In genomic region chr17:78774956-78775571, GRCh38 we compare ENCODE assay signal across 8 cellular contexts. TPM values are rescaled to one million over a fixed set of nuclear protein-coding genes. Genes with fewer than 3 reads are reported as not detected.
DNase-seq lines count a peak whose midpoint lies in the region; ATAC-seq and TF ChIP-seq lines count a peak whose summit lies in the region.

No MANE protein-coding gene starts in this region.

- H3K27ac Mint-ChIP-seq in activated naive CD8-positive, alpha-beta T cell treated with anti-CD3 and anti-CD28 coated beads for 36 hours: peak overlapping the region; percentile 97
- H3K27ac Mint-ChIP-seq in natural killer cell treated with Interleukin-12 subunit alpha and Interleukin-12 subunit beta and Interleukin-15 and Interleukin-18, amount 100 ng/mL, for 72 hours: peak overlapping the region; percentile 93 to 96

- H3K27me3 ChIP-seq in brain microvascular endothelial cell (replicated peaks): no peaks in the 10 kb centered on the region

- H3K9me3 Mint-ChIP-seq in activated naive CD8-positive, alpha-beta T cell treated with anti-CD3 and anti-CD28 coated beads for 36 hours: no peaks in the 10 kb centered on the region
- no peaks in the 10 kb centered on the region for H3K9me3 Mint-ChIP-seq in natural killer cell treated with Interleukin-12 subunit alpha and Interleukin-12 subunit beta and Interleukin-15 and Interleukin-18, amount 100 ng/mL, for 72 hours

- H3K27me3 Mint-ChIP-seq in activated naive CD8-positive, alpha-beta T cell treated with anti-CD3 and anti-CD28 coated beads for 36 hours: no peaks in the 10 kb centered on the region
- no peaks in the 10 kb centered on the region for H3K27me3 Mint-ChIP-seq in natural killer cell treated with Interleukin-12 subunit alpha and Interleukin-12 subunit beta and Interleukin-15 and Interleukin-18, amount 100 ng/mL, for 72 hours

- no peaks in the 10 kb centered on the region for H3K36me3 ChIP-seq in brain microvascular endothelial cell (replicated peaks)

- peak; percentile 75 for DNase-seq in OCI-M1 (lab: John Stamatoyannopoulos, UW)
- peak; percentile 82 for DNase-seq in activated naive CD8-positive, alpha-beta T cell treated with anti-CD3 and anti-CD28 coated beads for 36 hours
- peak; percentile 72 for DNase-seq in natural killer cell treated with Interleukin-12 subunit alpha and Interleukin-12 subunit beta and Interleukin-15 and Interleukin-18, amount 100 ng/mL, for 72 hours (ENCODE audit: low spot score)
- no peak for DNase-seq in middle frontal gyrus (ENCODE audit: extremely low spot score, low spot score)
- DNase-seq in GM19240 (ENCODE audit: insufficient read length, low spot score): no peak
- no peak for DNase-seq in brain microvascular endothelial cell

- ATAC-seq in GM19395 (IDR thresholded peaks at IDR 0.05; ENCODE audit: unreplicated experiment) (peak; percentile 53), HG03025 (IDR thresholded peaks at IDR 0.05; ENCODE audit: low FRiP score, unreplicated experiment) (no peak)
- ATAC-seq in natural killer cell treated with Interleukin-12 subunit alpha and Interleukin-12 subunit beta and Interleukin-15 and Interleukin-18, amount 100 ng/mL, for 72 hours: peak; percentile 82 to 90

- no peak for TF ChIP-seq CTCF in brain microvascular endothelial cell (IDR thresholded peaks at IDR 0.05; ENCODE audit: low read depth, low read length, missing control alignments)

- in situ Hi-C loops in brain microvascular endothelial cell (cut with HindIII; ENCODE audit: low pct_ligation_motif_present, low sequenced_read_pairs): no loop called here

- H3K36me3 Mint-ChIP-seq in activated naive CD8-positive, alpha-beta T cell treated with anti-CD3 and anti-CD28 coated beads for 36 hours: peaks cover 34% of the 10 kb centered on the region
- no peaks in the 10 kb centered on the region for H3K36me3 Mint-ChIP-seq in natural killer cell treated with Interleukin-12 subunit alpha and Interleukin-12 subunit beta and Interleukin-15 and Interleukin-18, amount 100 ng/mL, for 72 hours

- H3K4me3 Mint-ChIP-seq in activated naive CD8-positive, alpha-beta T cell treated with anti-CD3 and anti-CD28 coated beads for 36 hours: peak overlapping the region; percentile 87
- H3K4me3 Mint-ChIP-seq in natural killer cell treated with Interleukin-12 subunit alpha and Interleukin-12 subunit beta and Interleukin-15 and Interleukin-18, amount 100 ng/mL, for 72 hours: peak overlapping the region; percentile 94

- H3K4me3 ChIP-seq in brain microvascular endothelial cell (ENCODE audit: low read depth, low read length): no peak overlapping the region

- H3K4me1 Mint-ChIP-seq in activated naive CD8-positive, alpha-beta T cell treated with anti-CD3 and anti-CD28 coated beads for 36 hours: peaks cover 65% of the 10 kb centered on the region
- H3K4me1 Mint-ChIP-seq in natural killer cell treated with Interleukin-12 subunit alpha and Interleukin-12 subunit beta and Interleukin-15 and Interleukin-18, amount 100 ng/mL, for 72 hours (ENCODE audit: low read depth in 2 of 2): peaks cover 44 to 53% of the 10 kb centered on the region in 2 donors

- no peak overlapping the region for H3K27ac ChIP-seq in brain microvascular endothelial cell

RNA-seq across cellular contexts. Expression of gene CYTH1, which starts 7.0 kb away (rescaled TPM):
- total RNA-seq in activated naive CD8-positive, alpha-beta T cell treated with anti-CD3 and anti-CD28 coated beads for 36 hours: 10 to 100 TPM; 88.9 to 89.6 TPM
- 100 to 1,000 TPM; 111 to 149 TPM for total RNA-seq in natural killer cell treated with Interleukin-12 subunit alpha and Interleukin-12 subunit beta and Interleukin-15 and Interleukin-18, amount 100 ng/mL, for 72 hours

Comparison
In these comparisons a context has a peak if more than half of its experiments do, and no peak if none do; other contexts are left out.
1. DNase-seq: peak in OCI-M1 (single experiment), activated naive CD8-positive, alpha-beta T cell treated with anti-CD3 and anti-CD28 coated beads for 36 hours (single experiment) and natural killer cell treated with Interleukin-12 subunit alpha and Interleukin-12 subunit beta and Interleukin-15 and Interleukin-18, amount 100 ng/mL, for 72 hours (single experiment); none in middle frontal gyrus (single experiment), GM19240 (single experiment) and brain microvascular endothelial cell (single experiment).